10 cellular contexts compared by ENCODE assay signal in the genomic region with DNA sequence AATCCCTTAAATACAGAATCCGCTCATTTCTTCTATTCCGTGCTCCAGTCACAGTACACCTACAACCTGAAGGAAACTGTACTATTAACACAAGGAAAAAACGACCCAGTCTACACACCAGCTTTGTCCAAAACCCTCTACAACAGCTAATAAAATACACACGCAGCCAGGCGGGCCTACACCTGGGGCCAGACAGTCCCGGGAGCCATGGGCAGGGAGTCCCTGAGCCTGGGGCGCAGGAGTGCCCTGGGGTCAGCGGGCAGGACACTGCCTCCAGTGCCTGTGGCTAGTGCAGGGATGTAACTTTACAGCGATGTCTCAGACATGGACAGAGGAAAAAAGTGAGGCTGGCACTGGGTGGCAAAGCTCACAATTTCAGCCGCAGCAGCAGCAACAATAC. TPM values are rescaled to one million over a fixed set of nuclear protein-coding genes. Genes with fewer than 3 reads are reported as not detected.
A peak's percentile ranks its signal among the peaks of the same experiment; 100 is the strongest.
DNase-seq lines count a peak whose midpoint lies in the region; ATAC-seq and TF ChIP-seq lines count a peak whose summit lies in the region.
"Had no signal": no experiment of that assay in that cellular context is flagged by ENCODE, and none has a peak within 500 bp of the region (broad histone marks: within the 10 kb centered on the region; RNA-seq: fewer than 3 reads in every experiment).

No MANE protein-coding gene starts in this region.

- H3K4me1 ChIP-seq in breast epithelium = peaks cover 0 to 6% of the 10 kb centered on the region in 2 donors
- peaks cover 2% of the 10 kb centered on the region for H3K4me1 ChIP-seq in iPS-15b (ENCODE audit: control insufficient read depth, insufficient read depth, low read length)
- peaks cover 13 to 25% (median 21%) of the 10 kb centered on the region in 4 donors for H3K4me1 ChIP-seq in upper lobe of left lung

- H3K9ac ChIP-seq in iPS-15b (ENCODE audit: low read depth, low read length) = no peak overlapping the region

- POLR2A ChIA-PET in MCF 10A (lab: Yijun Ruan, JAX) = interaction anchor here (0.6 to 1.9 kb wide), 4 partner anchors 16 to 656 kb away, joined by 3 to 6 read pairs (median 4); partner anchors contain the start of gene UBE2I

- peaks cover 5% of the 10 kb centered on the region for H3K4me1 Mint-ChIP-seq in MCF 10A (ENCODE audit: insufficient read depth, unreplicated experiment)
- H3K4me1 Mint-ChIP-seq in stimulated activated naive B cell treated with anti-CD40 and anti-IgM and Interleukin-4, amounts not matched to agents 10 μg/mL and 1 μg/mL and 100 μg/mL, for 72 hours = peaks cover 23 to 37% of the 10 kb centered on the region in 2 donors

- intact Hi-C loops in MCF 10A (cut with micrococcal nuclease) (no loop called here), breast epithelium (cut with DNase I; ENCODE audit: low total_unique reads) (loop anchor here (2.0 kb wide), 1 partner anchor 21 kb away; no protein-coding TSS in a partner anchor)

- H3K9me3 Mint-ChIP-seq in MCF 10A (ENCODE audit: unreplicated experiment) = no peaks in the 10 kb centered on the region
- H3K9me3 Mint-ChIP-seq in stimulated activated naive B cell treated with anti-CD40 and anti-IgM and Interleukin-4, amounts not matched to agents 10 μg/mL and 1 μg/mL and 100 μg/mL, for 72 hours = no peaks in the 10 kb centered on the region

- no peaks in the 10 kb centered on the region for H3K27me3 Mint-ChIP-seq in MCF 10A (ENCODE audit: insufficient read depth, unreplicated experiment)
- no peaks in the 10 kb centered on the region for H3K27me3 Mint-ChIP-seq in stimulated activated naive B cell treated with anti-CD40 and anti-IgM and Interleukin-4, amounts not matched to agents 10 μg/mL and 1 μg/mL and 100 μg/mL, for 72 hours

- peak overlapping the region; percentile 46 for H3K27ac Mint-ChIP-seq in MCF 10A (ENCODE audit: low read depth, unreplicated experiment)
- peak overlapping the region; percentile 93 for H3K27ac Mint-ChIP-seq in stimulated activated naive B cell treated with anti-CD40 and anti-IgM and Interleukin-4, amounts not matched to agents 10 μg/mL and 1 μg/mL and 100 μg/mL, for 72 hours

- no peaks in the 10 kb centered on the region for H3K9me3 ChIP-seq in breast epithelium
- H3K9me3 ChIP-seq in WERI-Rb-1 (ENCODE audit: severe bottlenecking) = no peaks in the 10 kb centered on the region
- no peaks in the 10 kb centered on the region for H3K9me3 ChIP-seq in iPS-15b (ENCODE audit: control insufficient read depth, insufficient read depth, low read length)
- no peaks in the 10 kb centered on the region for H3K9me3 ChIP-seq in upper lobe of left lung

- no peak overlapping the region for H3K27ac ChIP-seq in breast epithelium
- peak overlapping the region; percentile 57 for H3K27ac ChIP-seq in WERI-Rb-1
- peak overlapping the region in 2 of 4 donors; percentile 79 to 82 for H3K27ac ChIP-seq in upper lobe of left lung
- H3K27ac ChIP-seq: epithelial cell of prostate had no signal

- H3K36me3 Mint-ChIP-seq in MCF 10A (ENCODE audit: insufficient read depth, unreplicated experiment) = peaks cover 27% of the 10 kb centered on the region
- H3K36me3 Mint-ChIP-seq in stimulated activated naive B cell treated with anti-CD40 and anti-IgM and Interleukin-4, amounts not matched to agents 10 μg/mL and 1 μg/mL and 100 μg/mL, for 72 hours = peaks cover 25 to 30% of the 10 kb centered on the region in 2 donors

- BruUV-seq in MCF 10A (replicated peaks; lab: Mats Ljungman, UMichigan) = no TSS peak

- no peaks in the 10 kb centered on the region for H3K27me3 ChIP-seq in breast epithelium
- H3K27me3 ChIP-seq in WERI-Rb-1 (ENCODE audit: insufficient read depth, low read depth, severe bottlenecking) = no peaks in the 10 kb centered on the region
- H3K27me3 ChIP-seq in iPS-15b (ENCODE audit: control insufficient read depth, insufficient read depth, low read length) = no peaks in the 10 kb centered on the region
- no peaks in the 10 kb centered on the region for H3K27me3 ChIP-seq in upper lobe of left lung

- no peak for TF ChIP-seq EP300 in upper lobe of left lung (IDR thresholded peaks at IDR 0.05)

- CTCF ChIA-PET in MCF 10A (lab: Yijun Ruan, JAX) = interaction anchor here (0.6 kb wide), 2 partner anchors 9 to 12 kb away, joined by 3 to 4 read pairs; no protein-coding TSS in a partner anchor

- H3K36me3 ChIP-seq in breast epithelium = peaks cover 7% of the 10 kb centered on the region
- no peaks in the 10 kb centered on the region; the same call in 1 of the 2 replicates for H3K36me3 ChIP-seq in WERI-Rb-1
- H3K36me3 ChIP-seq in iPS-15b (ENCODE audit: control insufficient read depth, insufficient read depth, low read length) = peaks cover 10% of the 10 kb centered on the region
- peaks cover 17 to 51% (median 37%) of the 10 kb centered on the region in 4 donors for H3K36me3 ChIP-seq in upper lobe of left lung

- no peak overlapping the region for H3K4me3 ChIP-seq in breast epithelium
- peak overlapping the region; percentile 47 for H3K4me3 ChIP-seq in WERI-Rb-1 (ENCODE audit: low read depth, low read length)
- H3K4me3 ChIP-seq in iPS-15b (ENCODE audit: low read depth, low read length) = peak overlapping the region; percentile 58
- H3K4me3 ChIP-seq in upper lobe of left lung = peak overlapping the region in 1 of 4 donors; percentile 63

- TF ChIP-seq CTCF in MCF 10A (IDR thresholded peaks at IDR 0.05; ENCODE audit: unreplicated experiment) (no peak), breast epithelium (IDR thresholded peaks at IDR 0.05) (no peak), WERI-Rb-1 (IDR thresholded peaks at IDR 0.05; ENCODE audit: low read depth, low read length) (no peak), upper lobe of left lung (IDR thresholded peaks at IDR 0.05) (no peak)

- WGBS in upper lobe of left lung, 2 donors = 85 to 91% methylated on average over 10 of the region's 10 CpGs

- peak overlapping the region; percentile 59 for H3K4me3 Mint-ChIP-seq in MCF 10A (ENCODE audit: unreplicated experiment)
- H3K4me3 Mint-ChIP-seq in stimulated activated naive B cell treated with anti-CD40 and anti-IgM and Interleukin-4, amounts not matched to agents 10 μg/mL and 1 μg/mL and 100 μg/mL, for 72 hours = peak overlapping the region; percentile 87

- TF ChIP-seq POLR2A in breast epithelium (IDR thresholded peaks at IDR 0.05) = no peak
- TF ChIP-seq POLR2A in upper lobe of left lung (IDR thresholded peaks at IDR 0.05) = no peak

- no peak for DNase-seq in MCF 10A (ENCODE audit: unreplicated experiment)
- DNase-seq in breast epithelium (ENCODE audit: low spot score in 2 of 2) = no peak
- no peak for DNase-seq in WERI-Rb-1
- DNase-seq in stimulated activated naive B cell treated with anti-CD40 and anti-IgM and Interleukin-4, amounts not matched to agents 10 μg/mL and 1 μg/mL and 100 μg/mL, for 72 hours = no peak
- DNase-seq in SHP77 (lab: John Stamatoyannopoulos, UW) = no peak
- DNase-seq in putamen (ENCODE audit: low spot score) = no peak
- no peak for DNase-seq in upper lobe of left lung
- DNase-seq: kidney glomerular epithelial cell had no signal

- no peak for ATAC-seq in stimulated activated naive B cell treated with anti-CD40 and anti-IgM and Interleukin-4, amounts not matched to agents 10 μg/mL and 1 μg/mL and 100 μg/mL, for 72 hours (replicated peaks)
- no peak for ATAC-seq in upper lobe of left lung (ENCODE audit: low FRiP score in 2 of 2)

RNA-seq across cellular contexts. Expression of gene GNPTG, which starts 28.5 kb away (rescaled TPM):
- total RNA-seq in MCF 10A (2022) = 37.6 and 41.6 TPM in 2 replicates
- 10 to 100 TPM; 50.5 to 89.3 (median 58.4) TPM for total RNA-seq in breast epithelium
- 100 to 1,000 TPM in 1 of 6 donors, 10 to 100 TPM in 5; 32.8 to 106 (median 93.0) TPM for total RNA-seq in upper lobe of left lung

RNA-seq across cellular contexts. Expression of gene TSR3, which starts 28.5 kb away (rescaled TPM):
- total RNA-seq in MCF 10A (2022) (49.6 and 58.2 TPM in 2 replicates), breast epithelium (10 to 100 TPM; 54.4 to 72.3 (median 59.6) TPM), upper lobe of left lung (10 to 100 TPM; 55.6 to 74.5 (median 65.1) TPM)

RNA-seq across cellular contexts. Expression of gene UNKL, which starts 34.3 kb away (rescaled TPM):
- 12.3 and 13.4 TPM in 2 replicates for total RNA-seq in MCF 10A (2022)
- total RNA-seq in breast epithelium = 10 to 100 TPM; 18.6 to 28.5 (median 27.5) TPM
- 10 to 100 TPM in 5 of 6 donors, 1 to 10 TPM in 1; 7.6 to 83.8 (median 28.0) TPM for total RNA-seq in upper lobe of left lung

RNA-seq across cellular contexts. Expression of gene UQCC4, which starts 40.4 kb away (rescaled TPM):
- total RNA-seq in MCF 10A (2022) (19.1 and 21.4 TPM in 2 replicates), breast epithelium (10 to 100 TPM; 10.4 to 18.7 (median 14.6) TPM), upper lobe of left lung (10 to 100 TPM in 3 of 6 donors, 1 to 10 TPM in 3; 3.1 to 16.3 (median 9.9) TPM)

RNA-seq across cellular contexts. Expression of gene BAIAP3, which starts 46.8 kb away (rescaled TPM):
- 0.49 and 0.75 TPM in 2 replicates for total RNA-seq in MCF 10A (2022)
- total RNA-seq in breast epithelium = 1 to 10 TPM; 2.7 to 8.2 (median 7.3) TPM
- total RNA-seq in upper lobe of left lung = 10 to 100 TPM in 3 of 6 donors, 1 to 10 TPM in 3; 3.2 to 57.6 (median 11.5) TPM

Comparison
In these comparisons a context has a peak if more than half of its experiments do, and no peak if none do; other contexts are left out.
1. H3K4me3 ChIP-seq: peak in WERI-Rb-1 (single experiment) and iPS-15b (single experiment); none in breast epithelium (0 of 3).